27 cellular contexts compared by ENCODE assay signal in the genomic region with DNA sequence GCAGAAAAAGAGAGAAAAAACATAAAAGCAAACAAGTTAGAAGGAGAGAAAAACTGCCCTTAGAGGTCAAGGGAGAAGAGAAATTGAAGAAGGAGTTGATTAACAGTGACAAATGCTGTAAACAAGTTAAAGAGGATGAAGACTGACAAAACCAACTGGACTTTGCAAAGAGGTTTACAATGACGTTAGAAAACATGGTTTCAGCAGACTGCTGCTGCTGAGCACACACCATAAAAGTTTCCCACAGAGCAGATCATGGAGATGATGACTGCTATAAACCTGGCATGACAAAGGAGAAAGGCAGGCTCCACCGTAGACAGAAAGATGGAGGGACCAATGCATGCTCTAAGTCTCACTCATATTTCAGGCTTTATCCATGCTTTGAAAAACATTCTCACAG.
"Had no signal": no experiment of that assay in that cellular context is flagged by ENCODE, and none has a peak within 500 bp of the region (broad histone marks: within the 10 kb centered on the region; RNA-seq: fewer than 3 reads in every experiment).

No MANE protein-coding gene starts in this region.

- H3K27ac ChIP-seq: heart right ventricle, pancreas, right atrium auricular region, stomach, suprapubic skin, tibial artery, upper lobe of right lung had no signal

- H3K4me1 ChIP-seq: heart right ventricle, pancreas, right atrium auricular region, stomach, suprapubic skin, tibial artery, upper lobe of right lung had no signal

- ATAC-seq: activated CD8-positive, alpha-beta memory T cell treated with anti-CD3 and anti-CD28 coated beads, Interleukin-2, amount 10 ng/mL, durations not matched to agents 7 days and 5 days; activated CD8-positive, alpha-beta T cell treated with anti-CD3 and anti-CD28 coated beads, Interleukin-2, amount 10 ng/mL, durations not matched to agents 7 days and 5 days; activated naive CD8-positive, alpha-beta T cell treated with anti-CD3 and anti-CD28 coated beads, Interleukin-2, amount 50 U/mL, for 24 hours; heart right ventricle; left ventricle myocardium superior; natural killer cell; pancreas; stimulated activated naive B cell treated with anti-CD40 and anti-IgM and Interleukin-4, amounts not matched to agents 10 μg/mL and 1 μg/mL and 100 μg/mL, for 72 hours; T-cell; upper lobe of right lung had no signal

- H3K4me3 Mint-ChIP-seq: activated B cell treated with CpG ODN at 0.5 μM for 24 hours; activated CD8-positive, alpha-beta memory T cell treated with anti-CD3 and anti-CD28 coated beads, Interleukin-2, amount 10 ng/mL, durations not matched to agents 7 days and 5 days; activated CD8-positive, alpha-beta T cell treated with anti-CD3 and anti-CD28 coated beads, Interleukin-2, amount 10 ng/mL, durations not matched to agents 7 days and 5 days; activated naive CD4-positive, alpha-beta T cell treated with anti-CD3 and anti-CD28 coated beads, Interleukin-2, amount 50 U/mL, for 24 hours; activated naive CD8-positive, alpha-beta T cell treated with anti-CD3 and anti-CD28 coated beads, Interleukin-2, amount 50 U/mL, for 24 hours; natural killer cell; stimulated activated naive B cell treated with anti-CD40 and anti-IgM and Interleukin-4, amounts not matched to agents 10 μg/mL and 1 μg/mL and 100 μg/mL, for 72 hours; T-cell; T-helper 2 cell treated with Interferon-gamma antibody and Interleukin-4, amounts not matched to agents 5 μg/mL and 100 μg/mL, for 36 hours had no signal

- FAIRE-seq: endothelial cell of umbilical vein, pancreas had no signal

- H3K36me3 ChIP-seq: pancreas, right atrium auricular region, suprapubic skin, tibial artery, upper lobe of right lung had no signal

- DNase-seq: activated B cell treated with CpG ODN at 0.5 μM for 24 hours; activated CD4-positive, alpha-beta T cell treated with anti-CD3 and anti-CD28 coated beads, Interleukin-2, amount 50 U/mL, for 1 hour; activated CD8-positive, alpha-beta memory T cell treated with anti-CD3 and anti-CD28 coated beads, Interleukin-2, amount 10 ng/mL, durations not matched to agents 7 days and 5 days; activated CD8-positive, alpha-beta T cell treated with anti-CD3 and anti-CD28 coated beads, Interleukin-2, amount 10 ng/mL, durations not matched to agents 7 days and 5 days; activated naive CD8-positive, alpha-beta T cell treated with anti-CD3 and anti-CD28 coated beads, Interleukin-2, amount 50 U/mL, for 24 hours; activated T-cell treated with anti-CD3 and anti-CD28 coated beads, Interleukin-2, amount 50 U/mL, for 48 hours; amygdala; caudate nucleus; cortex of kidney; foreskin fibroblast; heart right ventricle; left ventricle myocardium superior; natural killer cell; pancreas; stimulated activated CD4-positive, alpha-beta T cell treated with anti-CD3 and anti-CD28 coated beads, Interleukin-15, amount 100 ng/mL, for 24 hours; stimulated activated CD4-positive, alpha-beta T cell treated with anti-CD3 and anti-CD28 coated beads, Interleukin-2, amount 100 ng/mL, for 24 hours; stimulated activated naive B cell treated with anti-CD40 and anti-IgM and Interleukin-4, amounts not matched to agents 10 μg/mL and 1 μg/mL and 100 μg/mL, for 72 hours; stomach; T-cell; tibial artery; upper lobe of right lung had no signal

- H3K4me1 Mint-ChIP-seq: activated B cell treated with CpG ODN at 0.5 μM for 24 hours; activated CD8-positive, alpha-beta memory T cell treated with anti-CD3 and anti-CD28 coated beads, Interleukin-2, amount 10 ng/mL, durations not matched to agents 7 days and 5 days; activated naive CD4-positive, alpha-beta T cell treated with anti-CD3 and anti-CD28 coated beads, Interleukin-2, amount 50 U/mL, for 24 hours; activated naive CD8-positive, alpha-beta T cell treated with anti-CD3 and anti-CD28 coated beads, Interleukin-2, amount 50 U/mL, for 24 hours; natural killer cell; stimulated activated naive B cell treated with anti-CD40 and anti-IgM and Interleukin-4, amounts not matched to agents 10 μg/mL and 1 μg/mL and 100 μg/mL, for 72 hours; T-cell had no signal

- H3K36me3 Mint-ChIP-seq: natural killer cell had no signal

- H3K4me3 ChIP-seq: heart right ventricle, pancreas, right atrium auricular region, stomach, suprapubic skin, tibial artery, upper lobe of right lung had no signal

- H3K9me3 ChIP-seq: heart right ventricle, pancreas, right atrium auricular region, stomach, suprapubic skin, tibial artery, upper lobe of right lung had no signal

- H3K27ac Mint-ChIP-seq: activated B cell treated with CpG ODN at 0.5 μM for 24 hours; activated CD8-positive, alpha-beta memory T cell treated with anti-CD3 and anti-CD28 coated beads, Interleukin-2, amount 10 ng/mL, durations not matched to agents 7 days and 5 days; activated CD8-positive, alpha-beta T cell treated with anti-CD3 and anti-CD28 coated beads, Interleukin-2, amount 10 ng/mL, durations not matched to agents 7 days and 5 days; activated naive CD4-positive, alpha-beta T cell treated with anti-CD3 and anti-CD28 coated beads, Interleukin-2, amount 50 U/mL, for 24 hours; activated naive CD8-positive, alpha-beta T cell treated with anti-CD3 and anti-CD28 coated beads, Interleukin-2, amount 50 U/mL, for 24 hours; activated T-helper 2 cell treated with anti-CD3 and anti-CD28 coated beads, Interferon-gamma antibody, Interleukin-2, Interleukin-4, amounts not matched to agents 10 μg/mL and 5 μg/mL and 100 μg/mL, durations not matched to agents 14 hours and 24 hours and 36 hours; natural killer cell; T-cell; T-helper 2 cell treated with Interferon-gamma antibody and Interleukin-4, amounts not matched to agents 5 μg/mL and 100 μg/mL, for 36 hours had no signal

- H3K9me3 Mint-ChIP-seq: activated naive CD4-positive, alpha-beta T cell treated with anti-CD3 and anti-CD28 coated beads, Interleukin-2, amount 50 U/mL, for 24 hours; activated naive CD8-positive, alpha-beta T cell treated with anti-CD3 and anti-CD28 coated beads, Interleukin-2, amount 50 U/mL, for 24 hours; activated T-helper 2 cell treated with anti-CD3 and anti-CD28 coated beads, Interferon-gamma antibody, Interleukin-2, Interleukin-4, amounts not matched to agents 10 μg/mL and 5 μg/mL and 100 μg/mL, durations not matched to agents 14 hours and 24 hours and 36 hours; natural killer cell; stimulated activated naive B cell treated with anti-CD40 and anti-IgM and Interleukin-4, amounts not matched to agents 10 μg/mL and 1 μg/mL and 100 μg/mL, for 72 hours; T-helper 2 cell treated with Interferon-gamma antibody and Interleukin-4, amounts not matched to agents 5 μg/mL and 100 μg/mL, for 36 hours had no signal

- H3K27me3 ChIP-seq: heart right ventricle, pancreas, right atrium auricular region, stomach, suprapubic skin, tibial artery, upper lobe of right lung had no signal

- H3K27me3 Mint-ChIP-seq: activated B cell treated with CpG ODN at 0.5 μM for 24 hours; activated CD8-positive, alpha-beta memory T cell treated with anti-CD3 and anti-CD28 coated beads, Interleukin-2, amount 10 ng/mL, durations not matched to agents 7 days and 5 days; activated naive CD4-positive, alpha-beta T cell treated with anti-CD3 and anti-CD28 coated beads, Interleukin-2, amount 50 U/mL, for 24 hours; activated naive CD8-positive, alpha-beta T cell treated with anti-CD3 and anti-CD28 coated beads, Interleukin-2, amount 50 U/mL, for 24 hours; stimulated activated naive B cell treated with anti-CD40 and anti-IgM and Interleukin-4, amounts not matched to agents 10 μg/mL and 1 μg/mL and 100 μg/mL, for 72 hours; T-cell had no signal
